ENCODE assay signal across 27 cellular contexts in genomic region chr17:61946359-61946758, GRCh38.
"Had no signal": no experiment of that assay in that cellular context is flagged by ENCODE, and none has a peak within 500 bp of the region (broad histone marks: within the 10 kb centered on the region; RNA-seq: fewer than 3 reads in every experiment).

No MANE protein-coding gene starts in this region.

- H3K27ac Mint-ChIP-seq: T-helper 1 cell treated with Interleukin-12 subunit alpha and Interleukin-12 subunit beta and Interleukin-4 antibody, amounts not matched to agents 30 μg/mL and 1 μg/mL, for 36 hours; WTC11 had no signal

- DNase-seq: activated CD4-positive, alpha-beta T cell treated with anti-CD3 and anti-CD28 coated beads for 48 hours; activated CD4-positive, alpha-beta T cell treated with anti-CD3 and anti-CD28 coated beads, Interleukin-2, amount 50 U/mL, for 4 hours; activated CD4-positive, CD25-positive, alpha-beta regulatory T cell treated with anti-CD3 and anti-CD28 coated beads, Interleukin-2, amount 50 U/mL, for 72 hours; activated effector memory CD4-positive, alpha-beta T cell treated with anti-CD3 and anti-CD28 coated beads, Interleukin-2, amount 50 U/mL, for 16 hours; activated naive CD4-positive, alpha-beta T cell treated with Interleukin-2 at 50 U/mL for 16 hours; activated T-cell treated with anti-CD3 and anti-CD28 coated beads for 4 hours; amygdala; IMR-90; Kasumi-1; KBM-7; MG63; MV-4-11; NCI-H1092 treated with DMSO at 0.1 percent for 48 hours; NCI-H1417 treated with DMSO at 0.1 percent for 48 hours; NCI-H1694; NCI-H2029; NCI-H2107; NCI-H2171 treated with DMSO at 0.1 percent for 48 hours; NCI-H345; NCI-H510A; NCI-H526 treated with DMSO at 0.1 percent for 48 hours; PC-9; SHP77 treated with DMSO at 0.1 percent for 48 hours had no signal

- H3K27ac ChIP-seq: cardiac muscle cell, PC-9 had no signal

- H3K4me3 ChIP-seq: cardiac muscle cell, MG63, PC-9 had no signal

- ATAC-seq: WTC11 had no signal

- H3K9me3 ChIP-seq: MG63 had no signal

- H3K4me3 Mint-ChIP-seq: brain; T-helper 1 cell treated with Interleukin-12 subunit alpha and Interleukin-12 subunit beta and Interleukin-4 antibody, amounts not matched to agents 30 μg/mL and 1 μg/mL, for 36 hours; WTC11 had no signal

- H3K27me3 Mint-ChIP-seq: brain had no signal

- H3K9me3 Mint-ChIP-seq: brain; T-helper 1 cell treated with Interleukin-12 subunit alpha and Interleukin-12 subunit beta and Interleukin-4 antibody, amounts not matched to agents 30 μg/mL and 1 μg/mL, for 36 hours; WTC11 had no signal

- H3K27me3 ChIP-seq: cardiac muscle cell, MG63 had no signal

- H3K4me1 Mint-ChIP-seq: brain had no signal
